ENCODE assay signal across 9 cellular contexts in genomic region chr12:48970702-48971334, GRCh38. TPM values are rescaled to one million over a fixed set of nuclear protein-coding genes. Genes with fewer than 3 reads are reported as not detected.
DNase-seq lines count a peak whose midpoint lies in the region; ATAC-seq and TF ChIP-seq lines count a peak whose summit lies in the region.
"Had no signal": no experiment of that assay in that cellular context is flagged by ENCODE, and none has a peak within 500 bp of the region (broad histone marks: within the 10 kb centered on the region; RNA-seq: fewer than 3 reads in every experiment).

No MANE protein-coding gene starts in this region.

- H3K27ac Mint-ChIP-seq in T-helper 2 cell treated with Interferon-gamma antibody and Interleukin-4, amounts not matched to agents 5 μg/mL and 100 μg/mL, for 36 hours, result no peak overlapping the region
- H3K27ac Mint-ChIP-seq in endothelial cell (ENCODE audit: unreplicated experiment), result no peak overlapping the region

- H3K36me3 Mint-ChIP-seq in T-helper 2 cell treated with Interferon-gamma antibody and Interleukin-4, amounts not matched to agents 5 μg/mL and 100 μg/mL, for 36 hours (ENCODE audit: low read depth), result no peaks in the 10 kb centered on the region
- H3K36me3 Mint-ChIP-seq in endothelial cell (ENCODE audit: low read depth, unreplicated experiment), result peaks cover 8% of the 10 kb centered on the region

- in situ Hi-C loops in KBM-7 (cut with MboI; ENCODE audit: low pct_unique_long_range_greater_than_20kb, low sequenced_read_pairs), result no loop called here

- H3K4me3 Mint-ChIP-seq in T-helper 2 cell treated with Interferon-gamma antibody and Interleukin-4, amounts not matched to agents 5 μg/mL and 100 μg/mL, for 36 hours, result peak overlapping the region; percentile 38
- H3K4me3 Mint-ChIP-seq in endothelial cell (ENCODE audit: unreplicated experiment), result peak overlapping the region; percentile 66

- H3K4me1 Mint-ChIP-seq in T-helper 2 cell treated with Interferon-gamma antibody and Interleukin-4, amounts not matched to agents 5 μg/mL and 100 μg/mL, for 36 hours (ENCODE audit: low read depth), result peaks cover 14% of the 10 kb centered on the region
- H3K4me1 Mint-ChIP-seq in endothelial cell (ENCODE audit: unreplicated experiment), result peaks cover 12% of the 10 kb centered on the region

- no peak for DNase-seq in T-helper 2 cell treated with Interferon-gamma antibody and Interleukin-4, amounts not matched to agents 5 μg/mL and 100 μg/mL, for 36 hours (ENCODE audit: low spot score)
- DNase-seq in T-helper 2 cell, result no peak
- peak; percentile 7 for DNase-seq in MV-4-11 (lab: John Stamatoyannopoulos, UW)
- DNase-seq in endothelial cell (ENCODE audit: low spot score), result no peak
- DNase-seq in skeletal muscle cell (ENCODE audit: low read depth), result no peak
- no peak for DNase-seq in globus pallidus (ENCODE audit: low spot score)
- DNase-seq in KBM-7, result no peak

- no peaks in the 10 kb centered on the region for H3K9me3 Mint-ChIP-seq in T-helper 2 cell treated with Interferon-gamma antibody and Interleukin-4, amounts not matched to agents 5 μg/mL and 100 μg/mL, for 36 hours
- H3K9me3 Mint-ChIP-seq in endothelial cell (ENCODE audit: unreplicated experiment), result no peaks in the 10 kb centered on the region

- H3K27me3 Mint-ChIP-seq in T-helper 2 cell treated with Interferon-gamma antibody and Interleukin-4, amounts not matched to agents 5 μg/mL and 100 μg/mL, for 36 hours (ENCODE audit: low read depth), result peaks cover 69% of the 10 kb centered on the region
- H3K27me3 Mint-ChIP-seq in endothelial cell (ENCODE audit: unreplicated experiment), result peaks cover 39% of the 10 kb centered on the region

- no peak for ATAC-seq in HG02970 (IDR thresholded peaks at IDR 0.05; ENCODE audit: low FRiP score, unreplicated experiment)

- TF ChIP-seq CTCF in endothelial cell (IDR thresholded peaks at IDR 0.05; ENCODE audit: unreplicated experiment), result no peak

- peak overlapping the region; percentile 27 for H3K4me3 ChIP-seq in skeletal muscle cell (ENCODE audit: low read depth, low read length)

RNA-seq across cellular contexts. Expression of gene WNT10B, which starts 0.7 kb away (rescaled TPM):
- 0.33 TPM for total RNA-seq in endothelial cell (ENCODE audit: unreplicated experiment)

RNA-seq across cellular contexts. Expression of gene WNT1, which starts 7.3 kb away (rescaled TPM):
- not detected for total RNA-seq in endothelial cell (ENCODE audit: unreplicated experiment)
- total RNA-seq: NCI-H460 had no signal

RNA-seq across cellular contexts. Expression of gene ARF3, which starts 13.5 kb away (rescaled TPM):
- 307 TPM for total RNA-seq in endothelial cell (ENCODE audit: unreplicated experiment)

RNA-seq across cellular contexts. Expression of gene DDN, which starts 28.4 kb away (rescaled TPM):
- total RNA-seq in endothelial cell (ENCODE audit: unreplicated experiment), result 0.10 TPM

RNA-seq across cellular contexts. Expression of gene FKBP11, which starts 45.5 kb away (rescaled TPM):
- total RNA-seq in endothelial cell (ENCODE audit: unreplicated experiment), result 16.0 TPM
